In genomic region chr11:33063326-33063775, GRCh38 we compare ENCODE assay signal across 10 cellular contexts. TPM values are rescaled to one million over a fixed set of nuclear protein-coding genes. Genes with fewer than 3 reads are reported as not detected.
DNase-seq lines count a peak whose midpoint lies in the region; ATAC-seq, FAIRE-seq and TF ChIP-seq lines count a peak whose summit lies in the region.
"Had no signal": no experiment of that assay in that cellular context is flagged by ENCODE, and none has a peak within 500 bp of the region (broad histone marks: within the 10 kb centered on the region; RNA-seq: fewer than 3 reads in every experiment).

No MANE protein-coding gene starts in this region.

- H3K4me3 ChIP-seq in GM06990 (replicated peaks; ENCODE audit: low read depth, low read length) = no peak overlapping the region
- no peak overlapping the region for H3K4me3 ChIP-seq in SK-N-SH (ENCODE audit: low read depth in 2 of 2, low read length in 1 of 2)
- H3K4me3 ChIP-seq in keratinocyte (ENCODE audit: control insufficient read depth in 2 of 3, extremely low read depth in 1 of 3, insufficient read depth in 2 of 3, low read depth in 1 of 3, low read length in 3 of 3) = no peak overlapping the region
- H3K4me3 ChIP-seq: gastrocnemius medialis, SJSA1 had no signal

- peaks cover 24% of the 10 kb centered on the region for H3F3A ChIP-seq in SK-N-SH (replicated peaks; ENCODE audit: insufficient read depth)

- H3K4me2 ChIP-seq in SK-N-SH (0 out of 2 replicates have a peak overlapping the region, but pooled peaks have one; percentile 14), keratinocyte (ENCODE audit: control insufficient read depth, extremely low read depth, insufficient read depth, low read depth, low read length) (peak overlapping the region; percentile 45)

- H3K9me3 ChIP-seq in SK-N-SH = no peaks in the 10 kb centered on the region
- H3K9me3 ChIP-seq in keratinocyte (ENCODE audit: control insufficient read depth, low read depth, low read length) = no peaks in the 10 kb centered on the region
- H3K9me3 ChIP-seq: gastrocnemius medialis, SJSA1 had no signal

- TF ChIP-seq CTCF in GM06990 (IDR thresholded peaks at IDR 0.05; ENCODE audit: insufficient read depth, low read length, poor library complexity, severe bottlenecking) = no peak
- TF ChIP-seq CTCF in SK-N-SH (IDR thresholded peaks at IDR 0.05) = no peak
- TF ChIP-seq CTCF in keratinocyte (optimal IDR thresholded peaks at IDR 0.05 in 1 of 3, IDR thresholded peaks at IDR 0.05 in 1 of 3, conservative IDR thresholded peaks at IDR 0.05 in 1 of 3; ENCODE audit: extremely low read depth in 1 of 3, insufficient read depth in 2 of 3, low read length in 3 of 3) = no peak

- FAIRE-seq in keratinocyte (lab: Jason Lieb, UNC) = peak; percentile 79
- no peak for FAIRE-seq in GM19239 (lab: Jason Lieb, UNC)

- H4K20me1 ChIP-seq in SK-N-SH (ENCODE audit: insufficient read depth) (no peaks in the 10 kb centered on the region), keratinocyte (ENCODE audit: control insufficient read depth, extremely low read depth, insufficient read depth, low read length) (no peaks in the 10 kb centered on the region)

- ATAC-seq in GM21723 (IDR thresholded peaks at IDR 0.05; ENCODE audit: unreplicated experiment) (peak; percentile 48), HG03521 (IDR thresholded peaks at IDR 0.05; ENCODE audit: unreplicated experiment) (no peak)
- ATAC-seq: gastrocnemius medialis had no signal

- peaks cover 12% of the 10 kb centered on the region for H3K36me3 ChIP-seq in GM06990 (ENCODE audit: control insufficient read depth, insufficient read depth, low read length)
- peaks cover 22 to 48% of the 10 kb centered on the region in 2 experiments for H3K36me3 ChIP-seq in SK-N-SH (replicated peaks in 1 of 2; ENCODE audit: control insufficient read depth in 1 of 2, insufficient read depth in 2 of 2, low read length in 1 of 2)
- peaks cover 11 to 22% of the 10 kb centered on the region in 2 experiments for H3K36me3 ChIP-seq in keratinocyte (ENCODE audit: control insufficient read depth in 2 of 2, extremely low read depth in 1 of 2, insufficient read depth in 2 of 2, low read length in 2 of 2)

- H3K79me2 ChIP-seq in SK-N-SH (ENCODE audit: insufficient read depth) = no peaks in the 10 kb centered on the region
- no peaks in the 10 kb centered on the region for H3K79me2 ChIP-seq in keratinocyte (ENCODE audit: control insufficient read depth, insufficient read depth, low read length)

- no peak overlapping the region for H3K9ac ChIP-seq in SK-N-SH
- peak overlapping the region; percentile 29 for H3K9ac ChIP-seq in keratinocyte (ENCODE audit: control insufficient read depth, extremely low read depth, insufficient read depth, low read length)

- H3K27ac ChIP-seq in SK-N-SH (ENCODE audit: low read depth in 2 of 2, low read length in 1 of 2) = peak overlapping the region; percentile 45 to 78; a peak in 3 of 4 replicates
- H3K27ac ChIP-seq in keratinocyte (ENCODE audit: control insufficient read depth, insufficient read depth, low read length) = peak overlapping the region; percentile 83
- H3K27ac ChIP-seq: SJSA1 had no signal

- CTCF ChIA-PET in SK-N-SH (lab: Yijun Ruan, JAX) = interaction anchor here (0.7 to 5.1 kb wide), 5 partner anchors 9 to 254 kb away, joined by 3 to 36 read pairs (median 4); no protein-coding TSS in a partner anchor

- dilution Hi-C loops in keratinocyte (cut with MboI; ENCODE audit: extremely low pct_ligation_motif_present, low sequenced_read_pairs) = no loop called here

- peak in 1 of 2 experiments; percentile 29; a peak in 1 of 4 replicates for TF ChIP-seq EP300 in SK-N-SH (IDR thresholded peaks at IDR 0.05; ENCODE audit: borderline replicate concordance in 1 of 2, low read depth in 1 of 2, low read length in 1 of 2)

- no peak overlapping the region for H2AFZ ChIP-seq in SK-N-SH (ENCODE audit: low read depth)
- H2AFZ ChIP-seq in keratinocyte (ENCODE audit: control insufficient read depth, low read length) = no peak overlapping the region

- H3K4me1 ChIP-seq in SK-N-SH (ENCODE audit: control insufficient read depth in 1 of 2, insufficient read depth in 2 of 2, low read depth in 1 of 2, low read length in 1 of 2) (peaks cover 15 to 60% of the 10 kb centered on the region in 2 experiments; a peak in 3 of 4 replicates), keratinocyte (ENCODE audit: control insufficient read depth, extremely low read depth, insufficient read depth, low read length) (peaks cover 64% of the 10 kb centered on the region)

- no peaks in the 10 kb centered on the region for H3K9me2 ChIP-seq in SK-N-SH

- POLR2A ChIA-PET in SK-N-SH (lab: Yijun Ruan, JAX) = no interaction called here

- 59% methylated on average over 2 of the region's 2 CpGs for WGBS in SK-N-SH (ENCODE audit: low lambda C conversion rate)

- no peaks in the 10 kb centered on the region for H3K27me3 ChIP-seq in GM06990 (replicated peaks; ENCODE audit: control insufficient read depth, insufficient read depth, low read length)
- no peaks in the 10 kb centered on the region for H3K27me3 ChIP-seq in SK-N-SH (ENCODE audit: insufficient read depth)
- H3K27me3 ChIP-seq in keratinocyte (ENCODE audit: control insufficient read depth, extremely low read depth, insufficient read depth, low read length) = no peaks in the 10 kb centered on the region
- H3K27me3 ChIP-seq: gastrocnemius medialis, SJSA1 had no signal

- no peaks in the 10 kb centered on the region for H3K9me1 ChIP-seq in keratinocyte (ENCODE audit: control insufficient read depth, extremely low read depth, insufficient read depth, low read length)

- DNase-seq in GM06990 (ENCODE audit: extremely low read depth, insufficient read length) (peak; percentile 26), SK-N-SH (no peak), keratinocyte (ENCODE audit: low read depth, low spot score) (no peak), amygdala (lab: John Stamatoyannopoulos, UW) (no peak), GOT3 (lab: John Stamatoyannopoulos, UW) (no peak), GM19239 (ENCODE audit: insufficient read length, low spot score) (no peak)
- DNase-seq: gastrocnemius medialis had no signal

- no peak for TF ChIP-seq RAD21 in SK-N-SH (IDR thresholded peaks at IDR 0.05; ENCODE audit: low read length)

TF ChIP-seq in SK-N-SH, 30 proteins besides CTCF, POLR2A, EP300 and RAD21:
- TF ChIP-seq PBX3 (IDR thresholded peaks at IDR 0.05) = peak; percentile 68
- TF ChIP-seq JUND (IDR thresholded peaks at IDR 0.05) = peak; percentile 14; the same call in 1 of the 2 replicates
- TF ChIP-seq SIN3A (IDR thresholded peaks at IDR 0.05; ENCODE audit: borderline replicate concordance, low read depth, low read length) = no peak
- TF ChIP-seq FOSL2 (IDR thresholded peaks at IDR 0.05; ENCODE audit: borderline replicate concordance, low read depth) = peak; percentile 14
- TF ChIP-seq TCF12 (IDR thresholded peaks at IDR 0.05) = peak; percentile 86
- TF ChIP-seq NRF1 (IDR thresholded peaks at IDR 0.05; ENCODE audit: low read depth, low read length) = no peak

RNA-seq across cellular contexts. Expression of gene TCP11L1, which starts 24.0 kb away (rescaled TPM):
- polyA plus RNA-seq in SK-N-SH (2012; rRNA removed) = 12.7 and 15.1 TPM in 2 replicates
- 13.1 and 13.2 TPM in 2 replicates for polyA plus RNA-seq in SK-N-SH (2012; cell fraction: cytosol; rRNA removed)
- polyA plus RNA-seq in SK-N-SH (2012; cell fraction: nucleus; rRNA removed) = 15.3 and 17.0 TPM in 2 replicates
- polyA plus RNA-seq in keratinocyte = 22.8 to 27.6 TPM (median 25.1 TPM) in 3 replicates
- polyA plus RNA-seq in keratinocyte (2011; ENCODE audit: low read depth) = 18.5 TPM
- polyA plus RNA-seq in keratinocyte (2011; cell fraction: cytosol; rRNA removed) = 20.8 and 27.7 TPM in 2 replicates
- 40.1 and 42.0 TPM in 2 replicates for polyA plus RNA-seq in keratinocyte (2011; cell fraction: nucleus; rRNA removed)
- polyA plus RNA-seq in keratinocyte (2012; ENCODE audit: low replicate concordance) = 14.3 and 18.3 TPM in 2 replicates
- 41.5 to 54.0 TPM (median 50.8 TPM) in 3 replicates for polyA minus RNA-seq in keratinocyte
- 45.1 TPM for polyA minus RNA-seq in keratinocyte (2011; cell fraction: cytosol; rRNA and poly(A)+ RNA removed)
- 35.2 and 63.4 TPM in 2 replicates for polyA minus RNA-seq in keratinocyte (2011; cell fraction: nucleus; rRNA and poly(A)+ RNA removed)

RNA-seq across cellular contexts. Expression of gene DEPDC7, which starts 47.7 kb away (rescaled TPM):
- polyA plus RNA-seq in SK-N-SH (2012; rRNA removed) (9.7 and 14.2 TPM in 2 replicates), keratinocyte (15.5 to 29.8 TPM (median 19.3 TPM) in 3 replicates)
- 11.2 and 11.5 TPM in 2 replicates for polyA plus RNA-seq in SK-N-SH (2012; cell fraction: cytosol; rRNA removed)
- polyA plus RNA-seq in SK-N-SH (2012; cell fraction: nucleus; rRNA removed) = 13.7 and 30.5 TPM in 2 replicates
- 16.4 TPM for polyA plus RNA-seq in keratinocyte (2011; ENCODE audit: low read depth)
- polyA plus RNA-seq in keratinocyte (2011; cell fraction: cytosol; rRNA removed) = 9.0 and 19.3 TPM in 2 replicates
- 34.1 and 42.4 TPM in 2 replicates for polyA plus RNA-seq in keratinocyte (2011; cell fraction: nucleus; rRNA removed)
- polyA plus RNA-seq in keratinocyte (2012; ENCODE audit: low replicate concordance) = 7.2 and 13.6 TPM in 2 replicates
- polyA minus RNA-seq in keratinocyte = 3.6 to 14.0 TPM (median 10.9 TPM) in 3 replicates
- polyA minus RNA-seq in keratinocyte (2011; cell fraction: cytosol; rRNA and poly(A)+ RNA removed) = 8.4 TPM
- polyA minus RNA-seq in keratinocyte (2011; cell fraction: nucleus; rRNA and poly(A)+ RNA removed) = 17.3 and 28.6 TPM in 2 replicates
